ENCODE assay signal across 8 cellular contexts in genomic region chr1:27488523-27489138, GRCh38. TPM values are rescaled to one million over a fixed set of nuclear protein-coding genes. Genes with fewer than 3 reads are reported as not detected.
A peak's percentile ranks its signal among the peaks of the same experiment; 100 is the strongest.
DNase-seq lines count a peak whose midpoint lies in the region; ATAC-seq and TF ChIP-seq lines count a peak whose summit lies in the region.

No MANE protein-coding gene starts in this region.

- no peak for DNase-seq in AG04450 (ENCODE audit: low read depth, low spot score)
- DNase-seq in HFF-Myc (ENCODE audit: extremely low read depth, low read depth), result no peak
- DNase-seq in foreskin keratinocyte, result no peak
- no peak for DNase-seq in skeletal muscle cell (ENCODE audit: low read depth)
- DNase-seq in effector CD4-positive, alpha-beta T cell, result no peak
- DNase-seq in stimulated activated CD4-positive, alpha-beta T cell treated with anti-CD3 and anti-CD28 coated beads, Interleukin-4, amount 100 ng/mL, for 1 hour, result no peak
- DNase-seq in NCI-H2081 treated with DMSO at 0.1 percent for 48 hours (lab: John Stamatoyannopoulos, UW), result no peak

- H3K9me3 ChIP-seq in AG04450 (ENCODE audit: control insufficient read depth, insufficient read depth, low read length), result no peaks in the 10 kb centered on the region

- no peak for TF ChIP-seq CTCF in AG04450 (IDR thresholded peaks at IDR 0.05; ENCODE audit: low read depth, low read length)
- TF ChIP-seq CTCF in HFF-Myc (IDR thresholded peaks at IDR 0.05; ENCODE audit: low read depth, low read length, missing control alignments), result no peak
- TF ChIP-seq CTCF in WI38 (IDR thresholded peaks at IDR 0.05; ENCODE audit: low read depth, low read length), result no peak
- no peak for TF ChIP-seq CTCF in foreskin keratinocyte (conservative IDR thresholded peaks at IDR 0.05)

- H3K4me1 ChIP-seq in foreskin keratinocyte, result peaks cover 20% of the 10 kb centered on the region

- no peak for ATAC-seq in foreskin keratinocyte

- peak overlapping the region; percentile 75 for H3K4me3 ChIP-seq in AG04450 (ENCODE audit: low read depth, low read length)
- H3K4me3 ChIP-seq in HFF-Myc (replicated peaks; ENCODE audit: low read depth, low read length), result peak overlapping the region; percentile 100
- peak overlapping the region; percentile 74 for H3K4me3 ChIP-seq in WI38 (ENCODE audit: low read depth, low read length)
- peak overlapping the region; percentile 87 for H3K4me3 ChIP-seq in skeletal muscle cell (ENCODE audit: low read depth, low read length)

- H3K27me3 ChIP-seq in AG04450 (ENCODE audit: control insufficient read depth, insufficient read depth, low read length) (no peaks in the 10 kb centered on the region), foreskin keratinocyte (no peaks in the 10 kb centered on the region)

- POLR2A ChIA-PET in AG04450 (lab: Yijun Ruan, JAX), result no interaction called here

- H3K27ac ChIP-seq in AG04450 (ENCODE audit: low read depth, low read length) (no peak overlapping the region), foreskin keratinocyte (peak overlapping the region; percentile 51)

- CTCF ChIA-PET in AG04450 (lab: Charles Lee), result interaction anchor here (0.6 to 1.2 kb wide), 5 partner anchors 60 to 79 kb away, joined by 3 to 6 read pairs (median 3); no protein-coding TSS in a partner anchor

RNA-seq across cellular contexts. Expression of gene WASF2, which starts 1.3 kb away (rescaled TPM):
- polyA plus RNA-seq in AG04450 (2011; rRNA removed) (54.8 and 62.7 TPM in 2 replicates), foreskin keratinocyte (28.7 and 30.1 TPM in 2 replicates)
- 50.8 and 57.3 TPM in 2 replicates for polyA minus RNA-seq in AG04450 (2011; rRNA and poly(A)+ RNA removed)
- 49.9 and 53.9 TPM in 2 replicates for total RNA-seq in foreskin keratinocyte
